8 cellular contexts compared by ENCODE assay signal in the genomic region with DNA sequence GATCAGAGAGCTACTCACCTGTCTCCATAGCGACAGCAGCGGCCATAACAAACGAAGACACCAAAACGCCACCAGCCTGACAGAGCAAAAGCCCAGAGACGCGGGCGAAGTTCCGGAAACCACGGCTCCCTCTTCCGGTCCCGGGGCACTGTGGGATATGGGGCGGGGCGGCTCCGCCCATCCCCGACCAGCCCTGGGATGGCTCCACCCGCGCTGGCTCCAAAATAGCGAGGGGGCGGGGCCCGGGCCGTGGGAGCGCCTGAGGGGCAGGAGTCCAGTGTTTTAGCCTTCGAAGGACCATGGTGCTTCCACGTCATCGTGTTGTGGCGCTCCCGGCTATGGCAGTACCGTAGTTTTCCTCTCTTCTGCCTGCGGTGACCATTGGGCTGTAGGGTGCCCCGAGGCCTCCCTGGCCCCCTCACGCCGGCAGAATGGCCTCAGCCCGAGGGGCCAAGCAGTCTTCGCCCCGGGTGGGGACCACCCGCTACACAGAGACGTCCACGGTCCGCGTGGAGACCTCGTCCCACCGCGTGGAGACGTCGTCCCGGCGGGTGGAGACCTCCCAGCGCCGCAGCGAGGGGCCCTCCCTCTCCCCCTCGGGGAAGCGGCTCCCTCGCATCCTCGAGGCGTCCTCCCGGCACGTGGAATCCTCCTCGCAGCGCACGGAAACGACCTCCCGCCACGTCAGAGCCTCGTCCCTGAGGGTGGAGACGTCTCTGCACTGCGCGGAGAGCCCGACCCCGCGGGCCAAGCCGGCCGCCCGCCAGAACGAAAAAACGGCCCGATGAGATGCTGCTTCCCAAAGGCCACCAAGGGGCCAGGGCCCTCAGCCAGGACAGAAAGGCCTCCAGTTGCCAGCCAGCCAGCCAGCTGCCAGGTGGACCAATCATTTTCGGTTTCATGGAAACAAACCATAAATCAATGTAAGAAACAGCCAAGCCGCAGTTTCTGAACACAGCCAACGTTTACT. TPM values are rescaled to one million over a fixed set of nuclear protein-coding genes. Genes with fewer than 3 reads are reported as not detected.
DNase-seq lines count a peak whose midpoint lies in the region; ATAC-seq, FAIRE-seq and TF ChIP-seq lines count a peak whose summit lies in the region.

A gene (plus strand): TSS at position 280 of the 970 bp plus-strand sequence. CDS start 152 bp downstream, at position 432.
A gene (minus strand): TSS at position 123 of the 970 bp plus-strand sequence. CDS start 77 bp downstream, at position 46.

- H3K27ac Mint-ChIP-seq in IgD-negative memory B cell, result peak within 1 kb of the TSS; percentile 99 to 100 (median 100)

- no peaks in the 10 kb centered on the region for H3K36me3 ChIP-seq in mucosa of descending colon (ENCODE audit: low read depth)

- peak within 1 kb of the TSS; percentile 56 for H3K4me3 ChIP-seq in mucosa of descending colon

- H3K27ac ChIP-seq in epithelial cell of prostate, result peak within 1 kb of the TSS; percentile 83

- no peaks in the 10 kb centered on the region for H3K9me3 ChIP-seq in mucosa of descending colon

- peaks cover 39 to 53% (median 52%) of the 10 kb centered on the region in 3 donors for H3K4me1 Mint-ChIP-seq in IgD-negative memory B cell

- H3K27me3 Mint-ChIP-seq in IgD-negative memory B cell, result no peaks in the 10 kb centered on the region

- intact Hi-C loops in mucosa of descending colon (cut with DNase I, micrococcal nuclease), result no loop called here

- peaks cover 21% of the 10 kb centered on the region for H3K4me1 ChIP-seq in mucosa of descending colon (ENCODE audit: low read depth)

- H3K9me3 Mint-ChIP-seq in IgD-negative memory B cell, result no peaks in the 10 kb centered on the region

- DNase-seq in D721Med (ENCODE audit: insufficient read length, low spot score), result peak; percentile 92
- DNase-seq in OCI-M1 (lab: John Stamatoyannopoulos, UW), result peak; percentile 99
- DNase-seq in activated T-cell treated with anti-CD3 and anti-CD28 coated beads for 48 hours (ENCODE audit: low read depth), result peak; percentile 95
- DNase-seq in epithelial cell of prostate (ENCODE audit: low read depth, low spot score), result peak; percentile 53
- peak; percentile 97 to 99 (median 97) for DNase-seq in mucosa of descending colon
- DNase-seq in stimulated activated CD8-positive, alpha-beta memory T cell treated with anti-CD3 and anti-CD28 coated beads, Interleukin-4, amount 100 ng/mL, for 1 hour (ENCODE audit: low read depth in 2 of 2, low spot score in 1 of 2), result peak; percentile 79 to 86

- ATAC-seq in GM21528 (IDR thresholded peaks at IDR 0.05; ENCODE audit: low FRiP score, unreplicated experiment) (peak; percentile 81), mucosa of descending colon (peak; percentile 97)

- H3K4me3 Mint-ChIP-seq in IgD-negative memory B cell, result peak within 1 kb of the TSS; percentile 95 to 99 (median 98)

- H3K36me3 Mint-ChIP-seq in IgD-negative memory B cell, result no peaks in the 10 kb centered on the region

- FAIRE-seq in D721Med (lab: Jason Lieb, UNC), result no peak

- TF ChIP-seq CTCF in D721Med (IDR thresholded peaks at IDR 0.05; ENCODE audit: insufficient read depth, missing control alignments) (no peak), mucosa of descending colon (IDR thresholded peaks at IDR 0.05) (no peak)

RNA-seq across cellular contexts. Expression of the first gene that starts in this region (rescaled TPM):
- 8.0 TPM for polyA plus RNA-seq in IgD-negative memory B cell
- total RNA-seq in mucosa of descending colon, result 1 to 10 TPM; 2.2 to 2.7 (median 2.3) TPM

RNA-seq across cellular contexts. Expression of the second gene that starts in this region (rescaled TPM):
- 33.3 TPM for polyA plus RNA-seq in IgD-negative memory B cell
- total RNA-seq in mucosa of descending colon, result 10 to 100 TPM; 12.1 to 13.5 (median 12.6) TPM

Comparison
In these comparisons a context has a peak if more than half of its experiments do, and no peak if none do; other contexts are left out.
1. Peak in every context shown above with its lines: DNase-seq, ATAC-seq, H3K4me3 ChIP-seq and H3K27ac ChIP-seq.